8 cellular contexts compared by ENCODE assay signal in genomic region chr6:26124550-26125014, GRCh38. TPM values are rescaled to one million over a fixed set of nuclear protein-coding genes. Genes with fewer than 3 reads are reported as not detected.
A peak's percentile ranks its signal among the peaks of the same experiment; 100 is the strongest.
DNase-seq lines count a peak whose midpoint lies in the region; ATAC-seq and TF ChIP-seq lines count a peak whose summit lies in the region.

No MANE protein-coding gene starts in this region.

- H3K36me3 Mint-ChIP-seq in T-helper 1 cell treated with Interleukin-12 subunit alpha and Interleukin-12 subunit beta and Interleukin-4 antibody, amounts not matched to agents 30 μg/mL and 1 μg/mL, for 36 hours (ENCODE audit: low read depth) = peaks cover 39% of the 10 kb centered on the region
- peaks cover 1% of the 10 kb centered on the region for H3K36me3 Mint-ChIP-seq in mesothelial cell of epicardium

- no peaks in the 10 kb centered on the region for H3K9me3 Mint-ChIP-seq in T-helper 1 cell treated with Interleukin-12 subunit alpha and Interleukin-12 subunit beta and Interleukin-4 antibody, amounts not matched to agents 30 μg/mL and 1 μg/mL, for 36 hours
- H3K9me3 Mint-ChIP-seq in mesothelial cell of epicardium = no peaks in the 10 kb centered on the region

- no peak for DNase-seq in T-helper 1 cell
- DNase-seq in NOMO-1 treated with dmso at 0.1 percent for 144 hours (lab: John Stamatoyannopoulos, UW; ENCODE audit: unreplicated experiment) = peak; percentile 65
- DNase-seq in choroid plexus epithelial cell (ENCODE audit: low read depth) = no peak
- no peak for DNase-seq in mesothelial cell of epicardium (ENCODE audit: low spot score in 2 of 2, unreplicated experiment in 2 of 2)
- no peak for DNase-seq in NCI-H2196 treated with DMSO at 0.1 percent for 48 hours (lab: John Stamatoyannopoulos, UW; ENCODE audit: unreplicated experiment)
- no peak for DNase-seq in NCI-H1930 (lab: John Stamatoyannopoulos, UW)

- TF ChIP-seq CTCF in choroid plexus epithelial cell (conservative IDR thresholded peaks at IDR 0.05; ENCODE audit: low read depth, low read length) (no peak), mesothelial cell of epicardium (IDR thresholded peaks at IDR 0.05; ENCODE audit: unreplicated experiment) (no peak)

- peak overlapping the region; percentile 96 for H3K4me3 ChIP-seq in choroid plexus epithelial cell (ENCODE audit: low read depth, low read length)

- peak overlapping the region; percentile 96 for H3K27ac Mint-ChIP-seq in T-helper 1 cell treated with Interleukin-12 subunit alpha and Interleukin-12 subunit beta and Interleukin-4 antibody, amounts not matched to agents 30 μg/mL and 1 μg/mL, for 36 hours
- peak overlapping the region; percentile 97 for H3K27ac Mint-ChIP-seq in mesothelial cell of epicardium

- peaks cover 47% of the 10 kb centered on the region for H3K4me1 Mint-ChIP-seq in T-helper 1 cell treated with Interleukin-12 subunit alpha and Interleukin-12 subunit beta and Interleukin-4 antibody, amounts not matched to agents 30 μg/mL and 1 μg/mL, for 36 hours (ENCODE audit: low read depth)
- H3K4me1 Mint-ChIP-seq in mesothelial cell of epicardium = peaks cover 23% of the 10 kb centered on the region

- H3K4me3 Mint-ChIP-seq in T-helper 1 cell treated with Interleukin-12 subunit alpha and Interleukin-12 subunit beta and Interleukin-4 antibody, amounts not matched to agents 30 μg/mL and 1 μg/mL, for 36 hours = peak overlapping the region; percentile 99
- H3K4me3 Mint-ChIP-seq in mesothelial cell of epicardium = peak overlapping the region; percentile 89

- no peak for ATAC-seq in HG02885 (IDR thresholded peaks at IDR 0.05; ENCODE audit: poor library complexity, unreplicated experiment)

- H3K27me3 Mint-ChIP-seq in T-helper 1 cell treated with Interleukin-12 subunit alpha and Interleukin-12 subunit beta and Interleukin-4 antibody, amounts not matched to agents 30 μg/mL and 1 μg/mL, for 36 hours (ENCODE audit: low read depth) = peaks cover 3% of the 10 kb centered on the region
- no peaks in the 10 kb centered on the region for H3K27me3 Mint-ChIP-seq in mesothelial cell of epicardium (ENCODE audit: low read depth)

RNA-seq across cellular contexts. Expression of gene HFE, which starts 37.4 kb away (rescaled TPM):
- 7.0 to 8.3 TPM (median 8.3 TPM) in 3 replicates for total RNA-seq in mesothelial cell of epicardium
